3 cellular contexts compared by ENCODE assay signal in the genomic region with DNA sequence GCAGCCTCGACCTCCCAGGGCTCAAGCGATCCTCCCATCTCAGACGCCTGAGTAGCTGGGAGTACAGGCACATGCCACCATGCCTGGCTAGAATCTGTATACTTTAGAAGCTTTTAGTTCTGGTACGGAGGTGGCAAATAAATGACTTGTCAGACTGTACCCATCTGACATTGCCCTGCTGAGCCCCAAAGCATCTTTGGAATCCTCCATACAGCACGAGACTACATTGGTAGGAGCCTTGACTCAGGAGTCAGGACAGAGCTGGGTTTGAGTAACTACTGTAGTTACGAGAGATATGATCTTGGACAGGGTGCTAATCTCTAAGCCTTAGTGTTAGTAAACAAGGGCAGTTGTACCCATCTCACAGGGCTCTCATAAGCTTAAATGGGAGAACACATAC.
"Had no signal": no experiment of that assay in that cellular context is flagged by ENCODE, and none has a peak within 500 bp of the region (broad histone marks: within the 10 kb centered on the region; RNA-seq: fewer than 3 reads in every experiment).

No MANE protein-coding gene starts in this region.

- ATAC-seq: GM12878 had no signal

- DNase-seq: GDM1, GF-D8 had no signal

- H3K4me3 ChIP-seq: GM12878 had no signal
